In genomic region chrX:11137543-11138139, GRCh38 we compare ENCODE assay signal across 10 cellular contexts. TPM values are rescaled to one million over a fixed set of nuclear protein-coding genes. Genes with fewer than 3 reads are reported as not detected.
A peak's percentile ranks its signal among the peaks of the same experiment; 100 is the strongest.
DNase-seq lines count a peak whose midpoint lies in the region; ATAC-seq and TF ChIP-seq lines count a peak whose summit lies in the region.
"Had no signal": no experiment of that assay in that cellular context is flagged by ENCODE, and none has a peak within 500 bp of the region (broad histone marks: within the 10 kb centered on the region; RNA-seq: fewer than 3 reads in every experiment).

No MANE protein-coding gene starts in this region.

- no peak overlapping the region for H3K27ac ChIP-seq in left lung
- H3K27ac ChIP-seq: SJCRH30 had no signal

- peak; percentile 41 for TF ChIP-seq CTCF in astrocyte of the cerebellum (IDR thresholded peaks at IDR 0.05; ENCODE audit: low read depth, low read length, missing control alignments)
- TF ChIP-seq CTCF in left lung (IDR thresholded peaks at IDR 0.05): peak; percentile 51 to 57

- H3K4me3 ChIP-seq in astrocyte of the cerebellum (ENCODE audit: low read depth, low read length) (no peak overlapping the region), left lung (no peak overlapping the region), MG63 (no peak overlapping the region)
- H3K4me3 ChIP-seq: mucosa of descending colon, SJCRH30 had no signal

- H3K4me1 ChIP-seq in left lung: no peaks in the 10 kb centered on the region

- no peak for ATAC-seq in left lung
- ATAC-seq in GM21717 (IDR thresholded peaks at IDR 0.05; ENCODE audit: unreplicated experiment): no peak
- ATAC-seq: mucosa of descending colon had no signal

- in situ Hi-C loops in astrocyte of the cerebellum (cut with HindIII; ENCODE audit: low sequenced_read_pairs): loop anchor here (10.0 kb wide), 1 partner anchor 943 kb away; no protein-coding TSS in a partner anchor

- H3K9me3 ChIP-seq in left lung: no peaks in the 10 kb centered on the region
- H3K9me3 ChIP-seq in MG63: no peaks in the 10 kb centered on the region
- H3K9me3 ChIP-seq: mucosa of descending colon, SJCRH30 had no signal

- H3K27me3 ChIP-seq in left lung (peaks cover 0 to 10% of the 10 kb centered on the region in 2 donors), MG63 (no peaks in the 10 kb centered on the region)
- H3K27me3 ChIP-seq: SJCRH30 had no signal

- intact Hi-C loops in left lung (cut with DNase I): loop anchor here in 1 of 2 donors (5.0 kb wide), 1 partner anchor 945 kb away; no protein-coding TSS in a partner anchor

- peak; percentile 24 for DNase-seq in DMS 273 treated with DMSO at 0.1 percent for 48 hours (lab: John Stamatoyannopoulos, UW)
- peak; percentile 6 for DNase-seq in HS-5 (ENCODE audit: low read depth)
- DNase-seq in astrocyte of the cerebellum (ENCODE audit: low read depth): peak; percentile 22
- no peak for DNase-seq in left lung
- DNase-seq in MG63: no peak
- DNase-seq in GDM1 (lab: John Stamatoyannopoulos, UW): no peak
- DNase-seq in effector CD8-positive, alpha-beta T cell (lab: John Stamatoyannopoulos, UW): no peak

- H3K36me3 ChIP-seq in left lung: no peaks in the 10 kb centered on the region
- H3K36me3 ChIP-seq in MG63: no peaks in the 10 kb centered on the region

RNA-seq across cellular contexts. Expression of gene HCCS, which starts 26.5 kb away (rescaled TPM):
- total RNA-seq in left lung: 10 to 100 TPM; 18.9 to 20.8 TPM
- 112 and 116 TPM in 2 replicates for total RNA-seq in MG63 (2014; rRNA removed; shearing (Covaris generic); ENCODE audit: low replicate concordance)

Comparison
In these comparisons a context has a peak if more than half of its experiments do, and no peak if none do; other contexts are left out.
1. DNase-seq: peak in DMS 273 treated with DMSO at 0.1 percent for 48 hours (single experiment), HS-5 (single experiment) and astrocyte of the cerebellum (single experiment); none in left lung (0 of 2), MG63 (single experiment), GDM1 (single experiment) and effector CD8-positive, alpha-beta T cell (single experiment).